Comparison of ENCODE assay signal across 8 cellular contexts in genomic region chr22:18077639-18078328, GRCh38. TPM values are rescaled to one million over a fixed set of nuclear protein-coding genes. Genes with fewer than 3 reads are reported as not detected.
DNase-seq lines count a peak whose midpoint lies in the region; ATAC-seq and TF ChIP-seq lines count a peak whose summit lies in the region.

PEX26 (plus strand) TSS chr22:18077990; CDS start chr22:18078377, 387 bp downstream.

- DNase-seq in GM23248 (peak; percentile 99), LHCN-M2 (ENCODE audit: low read depth) (peak; percentile 94), RWPE2 (ENCODE audit: low spot score) (peak; percentile 96), fibroblast of peridontal ligament (ENCODE audit: extremely low read depth) (peak; percentile 94)
- peak; percentile 92 for DNase-seq in activated T-helper 9 cell treated with anti-CD3 and anti-CD28 coated beads, Interleukin-2, amount 50 U/mL, for 16 hours (ENCODE audit: low read depth)
- peak; percentile 95 for DNase-seq in natural killer cell treated with Interleukin-12 subunit alpha and Interleukin-12 subunit beta and Interleukin-15 and Interleukin-18, amount 100 ng/mL, for 72 hours (ENCODE audit: low spot score)
- peak; percentile 93 for DNase-seq in stimulated activated naive CD8-positive, alpha-beta T cell treated with anti-CD3 and anti-CD28 coated beads, Interleukin-15, Interleukin-2, amounts not matched to agents 100 U/mL and 50 U/mL, for 24 hours

- TF ChIP-seq CTCF in DOHH2 (IDR thresholded peaks at IDR 0.05; ENCODE audit: low read depth, low read length, poor library complexity, severe bottlenecking) (no peak), RWPE2 (IDR thresholded peaks at IDR 0.05; ENCODE audit: poor library complexity, severe bottlenecking) (no peak)

- H3K9me3 Mint-ChIP-seq in natural killer cell treated with Interleukin-12 subunit alpha and Interleukin-12 subunit beta and Interleukin-15 and Interleukin-18, amount 100 ng/mL, for 72 hours = no peaks in the 10 kb centered on the region

- H4K20me1 ChIP-seq in DOHH2 (ENCODE audit: control insufficient read depth, insufficient read depth, low read depth, low read length) (no peaks in the 10 kb centered on the region), GM23248 (ENCODE audit: insufficient read depth) (no peaks in the 10 kb centered on the region)

- no peaks in the 10 kb centered on the region for H3K9me3 ChIP-seq in DOHH2 (ENCODE audit: control insufficient read depth, insufficient read depth, low read length)
- no peaks in the 10 kb centered on the region for H3K9me3 ChIP-seq in GM23248 (ENCODE audit: low read depth)
- H3K9me3 ChIP-seq in RWPE2 (ENCODE audit: severe bottlenecking) = no peaks in the 10 kb centered on the region

- peak within 1 kb of the TSS; percentile 84 to 97 for H3K27ac Mint-ChIP-seq in natural killer cell treated with Interleukin-12 subunit alpha and Interleukin-12 subunit beta and Interleukin-15 and Interleukin-18, amount 100 ng/mL, for 72 hours

- H3K4me3 Mint-ChIP-seq in natural killer cell treated with Interleukin-12 subunit alpha and Interleukin-12 subunit beta and Interleukin-15 and Interleukin-18, amount 100 ng/mL, for 72 hours = peak within 1 kb of the TSS; percentile 91

- peaks cover 40% of the 10 kb centered on the region for H3K36me3 ChIP-seq in DOHH2 (ENCODE audit: control insufficient read depth, low read length)
- peaks cover 18% of the 10 kb centered on the region; the same call in 1 of the 2 replicates for H3K36me3 ChIP-seq in GM23248 (ENCODE audit: low read depth)
- H3K36me3 ChIP-seq in RWPE2 (ENCODE audit: low read depth) = peaks cover 38% of the 10 kb centered on the region

- peak within 1 kb of the TSS; percentile 79 for H2AFZ ChIP-seq in GM23248

- peaks cover 34% of the 10 kb centered on the region for H3K36me3 Mint-ChIP-seq in natural killer cell treated with Interleukin-12 subunit alpha and Interleukin-12 subunit beta and Interleukin-15 and Interleukin-18, amount 100 ng/mL, for 72 hours

- H3K27ac ChIP-seq in DOHH2 (ENCODE audit: low read depth, low read length) = peak within 1 kb of the TSS; percentile 53
- H3K27ac ChIP-seq in GM23248 = peak within 1 kb of the TSS; percentile 72
- peak within 1 kb of the TSS; percentile 72 for H3K27ac ChIP-seq in RWPE2 (ENCODE audit: poor library complexity, severe bottlenecking)

- H3K9ac ChIP-seq in GM23248 = peak within 1 kb of the TSS; percentile 93

- H3F3A ChIP-seq in DOHH2 (ENCODE audit: control insufficient read depth, insufficient read depth) = no peaks in the 10 kb centered on the region
- peaks cover 9% of the 10 kb centered on the region; the same call in 1 of the 2 replicates for H3F3A ChIP-seq in GM23248 (ENCODE audit: insufficient read depth)

- H3K4me2 ChIP-seq in DOHH2 (ENCODE audit: low read length) (peak within 1 kb of the TSS; percentile 73), GM23248 (ENCODE audit: unreplicated experiment) (peak within 1 kb of the TSS; percentile 90)

- in situ Hi-C loops in GM23248 (cut with MboI) = no loop called here

- H3K9me2 ChIP-seq in DOHH2 (replicated peaks; ENCODE audit: control insufficient read depth, low read length) (no peaks in the 10 kb centered on the region), GM23248 (ENCODE audit: insufficient read depth) (no peaks in the 10 kb centered on the region)

- peaks cover 36% of the 10 kb centered on the region for H3K4me1 ChIP-seq in DOHH2 (ENCODE audit: control insufficient read depth, low read length)
- peaks cover 16% of the 10 kb centered on the region for H3K4me1 ChIP-seq in GM23248 (ENCODE audit: insufficient read depth)
- H3K4me1 ChIP-seq in RWPE2 (ENCODE audit: insufficient read depth, poor library complexity, severe bottlenecking) = peaks cover 13% of the 10 kb centered on the region

- peak within 1 kb of the TSS; percentile 87 for H3K4me3 ChIP-seq in DOHH2 (ENCODE audit: low read length)
- peak within 1 kb of the TSS; percentile 85 for H3K4me3 ChIP-seq in GM23248
- H3K4me3 ChIP-seq in RWPE2 (ENCODE audit: severe bottlenecking) = peak within 1 kb of the TSS; percentile 62

- 1 to 2% methylated on average over 39 to 50 of the region's 50 CpGs for WGBS in GM23248 (ENCODE audit: low coverage in 1 of 2, low lambda C conversion rate in 2 of 2, missing lambda C conversion rate in 2 of 2), 2 experiments

- H3K79me2 ChIP-seq in DOHH2 (ENCODE audit: control insufficient read depth, low read length) = peaks cover 61% of the 10 kb centered on the region
- H3K79me2 ChIP-seq in GM23248 (ENCODE audit: insufficient read depth) = peaks cover 58% of the 10 kb centered on the region

- H3K4me1 Mint-ChIP-seq in natural killer cell treated with Interleukin-12 subunit alpha and Interleukin-12 subunit beta and Interleukin-15 and Interleukin-18, amount 100 ng/mL, for 72 hours (ENCODE audit: low read depth in 2 of 2) = peaks cover 41 to 48% of the 10 kb centered on the region in 2 donors

- H3K27me3 Mint-ChIP-seq in natural killer cell treated with Interleukin-12 subunit alpha and Interleukin-12 subunit beta and Interleukin-15 and Interleukin-18, amount 100 ng/mL, for 72 hours = no peaks in the 10 kb centered on the region

- ATAC-seq in RWPE2 (ENCODE audit: low read depth) = peak; percentile 96
- ATAC-seq in natural killer cell treated with Interleukin-12 subunit alpha and Interleukin-12 subunit beta and Interleukin-15 and Interleukin-18, amount 100 ng/mL, for 72 hours = peak; percentile 99 to 100
- peak; percentile 99 for ATAC-seq in stimulated activated naive CD8-positive, alpha-beta T cell treated with anti-CD3 and anti-CD28 coated beads, Interleukin-15, Interleukin-2, amounts not matched to agents 100 U/mL and 50 U/mL, for 24 hours

- H3K27me3 ChIP-seq in DOHH2 (ENCODE audit: control insufficient read depth, low read length) = no peaks in the 10 kb centered on the region
- no peaks in the 10 kb centered on the region for H3K27me3 ChIP-seq in GM23248 (replicated peaks; ENCODE audit: insufficient read depth)
- H3K27me3 ChIP-seq in RWPE2 (ENCODE audit: insufficient read depth, poor library complexity, severe bottlenecking) = no peaks in the 10 kb centered on the region

RNA-seq across cellular contexts. Expression of gene PEX26, which starts in this region (rescaled TPM):
- 32.2 and 34.1 TPM in 2 replicates for total RNA-seq in GM23248 (2014; rRNA removed; shearing (Covaris generic))
- 4.0 and 4.7 TPM in 2 replicates for polyA plus RNA-seq in GM23248 (2016; fragmentation: Nextera tagmentation; extraction: Ambion mirVana)
- 32.7 and 39.8 TPM in 2 replicates for total RNA-seq in LHCN-M2 (2014; rRNA removed)
- polyA plus RNA-seq in LHCN-M2 (2012) = 32.3 TPM
- total RNA-seq in natural killer cell treated with Interleukin-12 subunit alpha and Interleukin-12 subunit beta and Interleukin-15 and Interleukin-18, amount 100 ng/mL, for 72 hours = 10 to 100 TPM; 44.6 to 63.5 TPM

Comparison
In these comparisons a context has a peak if more than half of its experiments do, and no peak if none do; other contexts are left out.
1. Peak in every context shown above with its lines: DNase-seq, ATAC-seq, H3K4me3 ChIP-seq and H3K27ac ChIP-seq.